24 cellular contexts compared by ENCODE assay signal in the genomic region with DNA sequence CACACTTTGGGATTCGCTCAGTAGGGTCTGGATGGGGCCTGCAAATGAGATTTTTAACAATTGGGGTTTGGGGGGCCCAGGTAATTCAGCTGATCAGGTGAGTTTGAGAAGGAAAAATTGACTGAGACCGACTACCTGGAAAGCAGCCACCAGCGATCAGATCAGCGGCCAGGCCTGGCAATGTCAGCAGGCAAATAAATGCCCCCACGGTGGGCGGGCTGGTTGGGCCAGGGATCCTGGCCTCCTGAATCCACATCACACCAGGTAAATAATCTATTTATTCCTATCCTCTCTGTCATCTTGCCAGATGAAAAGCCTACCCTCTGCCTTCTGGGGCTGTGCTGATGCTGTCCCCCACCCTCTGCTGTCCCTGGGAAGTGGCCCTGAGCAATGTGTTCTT. TPM values are rescaled to one million over a fixed set of nuclear protein-coding genes. Genes with fewer than 3 reads are reported as not detected.
DNase-seq lines count a peak whose midpoint lies in the region; TF ChIP-seq lines count a peak whose summit lies in the region.
"Had no signal": no experiment of that assay in that cellular context is flagged by ENCODE, and none has a peak within 500 bp of the region (broad histone marks: within the 10 kb centered on the region; RNA-seq: fewer than 3 reads in every experiment).

No MANE protein-coding gene starts in this region.

- peaks cover 20% of the 10 kb centered on the region for H3K36me3 Mint-ChIP-seq in activated naive CD4-positive, alpha-beta T cell treated with anti-CD3 and anti-CD28 coated beads, Interleukin-2, amount 10 ng/mL, durations not matched to agents 7 days and 5 days
- no peaks in the 10 kb centered on the region for H3K36me3 Mint-ChIP-seq in mesothelial cell of epicardium
- H3K36me3 Mint-ChIP-seq: IgD-negative memory B cell had no signal

- TF ChIP-seq POLR2A in prostate gland (IDR thresholded peaks at IDR 0.05) = no peak

- H4K20me1 ChIP-seq in PC-9 (ENCODE audit: insufficient read depth) = peaks cover 26% of the 10 kb centered on the region; the same call in 1 of the 2 replicates

- WGBS in prostate gland = 57% methylated on average over 6 of the region's 6 CpGs

- CTCF ChIA-PET in activated naive CD4-positive, alpha-beta T cell treated with anti-CD3 and anti-CD28 coated beads, Interleukin-2, amount 10 ng/mL, durations not matched to agents 7 days and 5 days (lab: Charles Lee) = no interaction called here
- CTCF ChIA-PET in RWPE1 (lab: Yijun Ruan, JAX) (interaction anchor here (1.2 kb wide), 1 partner anchor 21 kb away, joined by 3 read pairs; the partner anchor contains the start of gene KPTN), PC-9 (lab: Charles Lee) (no interaction called here)

- intact Hi-C loops in prostate gland (cut with DNase I) = no loop called here
- intact Hi-C loops in PC-9 (cut with micrococcal nuclease; ENCODE audit: unreplicated experiment) = no loop called here

- H3K27me3 Mint-ChIP-seq in activated naive CD4-positive, alpha-beta T cell treated with anti-CD3 and anti-CD28 coated beads, Interleukin-2, amount 10 ng/mL, durations not matched to agents 7 days and 5 days = no peaks in the 10 kb centered on the region
- H3K27me3 Mint-ChIP-seq in mesothelial cell of epicardium (ENCODE audit: low read depth) = no peaks in the 10 kb centered on the region
- H3K27me3 Mint-ChIP-seq: CD4-positive, CD25-positive, alpha-beta regulatory T cell; IgD-negative memory B cell had no signal

- no peak overlapping the region for H2AFZ ChIP-seq in PC-9

- H3K9me2 ChIP-seq in PC-9 (ENCODE audit: insufficient read depth) = no peaks in the 10 kb centered on the region

- H3K27ac Mint-ChIP-seq in activated naive CD4-positive, alpha-beta T cell treated with anti-CD3 and anti-CD28 coated beads, Interleukin-2, amount 10 ng/mL, durations not matched to agents 7 days and 5 days = peak overlapping the region; percentile 52
- no peak overlapping the region for H3K27ac Mint-ChIP-seq in mesothelial cell of epicardium
- H3K27ac Mint-ChIP-seq: HFFc6 had no signal

- peak overlapping the region; percentile 9; the same call in 1 of the 2 replicates for H3K27ac ChIP-seq in RWPE1
- peak overlapping the region; percentile 97 to 98 for H3K27ac ChIP-seq in prostate gland
- H3K27ac ChIP-seq in PC-9 = no peak overlapping the region
- H3K27ac ChIP-seq: BLaER1, HL-60, KMS-11, SJSA1 had no signal

- peaks cover 6 to 10% of the 10 kb centered on the region in 2 donors for H3K36me3 ChIP-seq in prostate gland
- H3K36me3 ChIP-seq in PC-9 (ENCODE audit: low read depth) = no peaks in the 10 kb centered on the region

- H3K79me2 ChIP-seq in PC-9 (ENCODE audit: low read depth) = peaks cover 21% of the 10 kb centered on the region

- H3F3A ChIP-seq in PC-9 (ENCODE audit: insufficient read depth, low read depth) = 0 out of 2 replicates have a peak, but pooled peaks cover 3% of the 10 kb centered on the region

- H3K4me2 ChIP-seq in PC-9 = no peak overlapping the region
- H3K4me2 ChIP-seq: BLaER1, KMS-11 had no signal

- peaks cover 11% of the 10 kb centered on the region for H3K4me1 Mint-ChIP-seq in activated naive CD4-positive, alpha-beta T cell treated with anti-CD3 and anti-CD28 coated beads, Interleukin-2, amount 10 ng/mL, durations not matched to agents 7 days and 5 days
- H3K4me1 Mint-ChIP-seq in mesothelial cell of epicardium = no peaks in the 10 kb centered on the region

- H3K4me1 ChIP-seq in prostate gland (replicated peaks) = peaks cover 41% of the 10 kb centered on the region
- no peaks in the 10 kb centered on the region for H3K4me1 ChIP-seq in PC-9 (replicated peaks; ENCODE audit: insufficient read depth)
- H3K4me1 ChIP-seq: HAP-1, SJSA1 had no signal

- no peak for DNase-seq in activated naive CD4-positive, alpha-beta T cell treated with anti-CD3 and anti-CD28 coated beads, Interleukin-2, amount 10 ng/mL, durations not matched to agents 7 days and 5 days
- DNase-seq in activated naive CD4-positive, alpha-beta T cell (lab: John Stamatoyannopoulos, UW) = no peak
- DNase-seq in RWPE1 (ENCODE audit: low spot score) (no peak), epidermal melanocyte (ENCODE audit: insufficient read length, low spot score) (peak; percentile 10), prostate gland (ENCODE audit: low spot score) (no peak), HK-2 (ENCODE audit: unreplicated experiment) (no peak), PC-9 (no peak), mesothelial cell of epicardium (ENCODE audit: low spot score in 2 of 2, unreplicated experiment in 2 of 2) (no peak)
- DNase-seq: CD4-positive, CD25-positive, alpha-beta regulatory T cell; GOT3; HFFc6; MM.1S; NCI-H2029; NCI-H446; NCI-H524 treated with DMSO at 0.1 percent for 48 hours; NCI-H774; Right ventricle myocardium superior had no signal

- BruUV-seq in PC-9 (replicated peaks; lab: Mats Ljungman, UMichigan) = no TSS peak

- no peaks in the 10 kb centered on the region for H3K9me3 ChIP-seq in prostate gland
- no peaks in the 10 kb centered on the region for H3K9me3 ChIP-seq in PC-9 (ENCODE audit: insufficient read depth, low read depth)
- H3K9me3 ChIP-seq: BLaER1, HAP-1, SJSA1 had no signal

- no peaks in the 10 kb centered on the region for H3K27me3 ChIP-seq in prostate gland (replicated peaks; ENCODE audit: insufficient read depth)
- no peaks in the 10 kb centered on the region for H3K27me3 ChIP-seq in PC-9 (ENCODE audit: insufficient read depth, low read depth)
- H3K27me3 ChIP-seq: BLaER1, SJSA1 had no signal

- TF ChIP-seq CTCF in RWPE1 (conservative IDR thresholded peaks at IDR 0.05; ENCODE audit: low read depth) (no peak), prostate gland (IDR thresholded peaks at IDR 0.05) (no peak), PC-9 (conservative IDR thresholded peaks at IDR 0.05) (no peak), mesothelial cell of epicardium (IDR thresholded peaks at IDR 0.05; ENCODE audit: unreplicated experiment) (no peak)

- H3K4me3 Mint-ChIP-seq in activated naive CD4-positive, alpha-beta T cell treated with anti-CD3 and anti-CD28 coated beads, Interleukin-2, amount 10 ng/mL, durations not matched to agents 7 days and 5 days = no peak overlapping the region
- H3K4me3 Mint-ChIP-seq in mesothelial cell of epicardium = no peak overlapping the region
- H3K4me3 Mint-ChIP-seq: CD4-positive, CD25-positive, alpha-beta regulatory T cell; HFFc6; IgD-negative memory B cell had no signal

- no peak overlapping the region for H3K4me3 ChIP-seq in prostate gland
- no peak overlapping the region for H3K4me3 ChIP-seq in PC-9
- H3K4me3 ChIP-seq: BLaER1, HAP-1, SJSA1 had no signal

- no peaks in the 10 kb centered on the region for H3K9me3 Mint-ChIP-seq in activated naive CD4-positive, alpha-beta T cell treated with anti-CD3 and anti-CD28 coated beads, Interleukin-2, amount 10 ng/mL, durations not matched to agents 7 days and 5 days
- no peaks in the 10 kb centered on the region for H3K9me3 Mint-ChIP-seq in mesothelial cell of epicardium
- H3K9me3 Mint-ChIP-seq: CD4-positive, CD25-positive, alpha-beta regulatory T cell; HFFc6; IgD-negative memory B cell had no signal

- POLR2A ChIA-PET in RWPE1 (lab: Yijun Ruan, JAX; ENCODE audit: low non-redundant PET) (interaction anchor here (0.6 kb wide), 1 partner anchor 111 kb away, joined by 6 read pairs; no protein-coding TSS in a partner anchor), PC-9 (lab: Charles Lee; ENCODE audit: unreplicated experiment) (no interaction called here)

RNA-seq across cellular contexts. Expression of gene NAPA, which starts 9.4 kb away (rescaled TPM):
- total RNA-seq in prostate gland = 100 to 1,000 TPM; 263 to 422 TPM
- total RNA-seq in PC-9 (2021) = 78.3 and 80.4 TPM in 2 replicates
- total RNA-seq in mesothelial cell of epicardium = 53.6 to 56.4 TPM (median 54.7 TPM) in 3 replicates

RNA-seq across cellular contexts. Expression of gene KPTN, which starts 21.5 kb away (rescaled TPM):
- total RNA-seq in prostate gland (1 to 10 TPM; 8.8 to 9.0 TPM), PC-9 (2021) (20.8 and 24.2 TPM in 2 replicates), mesothelial cell of epicardium (18.4 to 20.4 TPM (median 20.1 TPM) in 3 replicates)

RNA-seq across cellular contexts. Expression of gene SLC8A2, which starts 33.8 kb away (rescaled TPM):
- total RNA-seq in prostate gland (1 to 10 TPM; 1.3 to 7.7 TPM), PC-9 (2021) (not detected in 2 replicates), mesothelial cell of epicardium (2.2 to 3.7 TPM (median 2.5 TPM) in 3 replicates)
- total RNA-seq: A172; CD4-positive, CD25-positive, alpha-beta regulatory T cell; HFFc6; SJSA1 had no signal
